Comparison of ENCODE assay signal across 1 cellular context in genomic region chr10:24574578-24575155, GRCh38.
TF ChIP-seq lines count a peak whose summit lies in the region.

No MANE protein-coding gene starts in this region.

TF ChIP-seq in WTC11, 78 proteins besides CTCF, POLR2A, EP300 and RAD21 (continued from another document):
- TF ChIP-seq HMGXB4 (CRISPR knock-in tag; IDR thresholded peaks at IDR 0.05) (no peak), GABPB1 (CRISPR knock-in tag; IDR thresholded peaks at IDR 0.05) (no peak), ARID4B (CRISPR knock-in tag; IDR thresholded peaks at IDR 0.05; ENCODE audit: borderline replicate concordance) (no peak), ERG (CRISPR knock-in tag; IDR thresholded peaks at IDR 0.05) (no peak), OVOL2 (CRISPR knock-in tag; IDR thresholded peaks at IDR 0.05; ENCODE audit: borderline replicate concordance) (no peak)
